1 cellular context compared by ENCODE assay signal in the genomic region with DNA sequence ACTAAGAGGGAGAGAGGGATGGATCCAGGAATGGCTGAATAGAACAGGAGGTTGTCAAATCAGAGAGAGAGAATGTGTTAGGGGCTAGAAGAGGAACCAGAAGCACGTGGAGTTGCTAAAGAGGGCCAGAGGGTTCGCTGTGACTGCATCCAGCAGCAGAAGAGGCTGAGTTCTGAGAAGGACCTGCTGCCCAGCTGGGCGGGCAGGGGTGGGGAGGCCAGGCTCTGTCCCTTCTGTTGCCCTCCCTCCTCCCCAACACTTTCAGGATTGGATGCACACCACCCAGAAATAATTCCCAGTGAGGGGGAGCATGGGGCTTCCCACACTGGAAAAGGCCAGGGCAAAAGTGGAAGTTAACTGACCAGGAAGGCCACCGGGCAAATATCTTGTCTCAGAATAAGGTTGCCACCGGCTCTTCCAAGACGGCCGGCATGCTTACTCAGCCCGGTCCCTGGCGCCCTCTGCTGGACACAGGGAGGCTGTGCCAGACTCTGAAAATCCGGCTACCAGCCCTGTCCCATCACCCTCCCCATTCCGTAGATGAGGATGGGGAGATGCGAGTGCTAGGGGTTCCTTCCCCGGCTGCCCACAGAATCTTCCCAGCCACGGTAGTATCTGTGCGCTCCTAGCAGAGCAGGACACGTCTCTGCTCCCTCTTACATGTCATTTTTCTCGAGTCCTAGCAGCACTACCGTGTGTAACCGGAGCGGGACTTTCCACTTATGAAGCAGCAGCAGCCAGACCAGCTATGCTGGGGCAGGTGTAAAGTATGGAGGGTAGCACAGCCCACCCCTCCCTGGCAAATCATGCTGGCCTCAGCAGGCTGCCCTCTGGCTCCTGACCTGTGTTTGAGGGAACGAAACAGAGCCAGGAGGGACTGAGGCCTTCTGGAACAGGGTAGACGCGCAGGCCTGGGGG.
A peak's percentile ranks its signal among the peaks of the same experiment; 100 is the strongest.
TF ChIP-seq lines count a peak whose summit lies in the region.

No MANE protein-coding gene starts in this region.

TF ChIP-seq in K562, 482 proteins besides CTCF, POLR2A, EP300 and RAD21 (continued from another document and continues in another):
- TF ChIP-seq, protein P1, sequence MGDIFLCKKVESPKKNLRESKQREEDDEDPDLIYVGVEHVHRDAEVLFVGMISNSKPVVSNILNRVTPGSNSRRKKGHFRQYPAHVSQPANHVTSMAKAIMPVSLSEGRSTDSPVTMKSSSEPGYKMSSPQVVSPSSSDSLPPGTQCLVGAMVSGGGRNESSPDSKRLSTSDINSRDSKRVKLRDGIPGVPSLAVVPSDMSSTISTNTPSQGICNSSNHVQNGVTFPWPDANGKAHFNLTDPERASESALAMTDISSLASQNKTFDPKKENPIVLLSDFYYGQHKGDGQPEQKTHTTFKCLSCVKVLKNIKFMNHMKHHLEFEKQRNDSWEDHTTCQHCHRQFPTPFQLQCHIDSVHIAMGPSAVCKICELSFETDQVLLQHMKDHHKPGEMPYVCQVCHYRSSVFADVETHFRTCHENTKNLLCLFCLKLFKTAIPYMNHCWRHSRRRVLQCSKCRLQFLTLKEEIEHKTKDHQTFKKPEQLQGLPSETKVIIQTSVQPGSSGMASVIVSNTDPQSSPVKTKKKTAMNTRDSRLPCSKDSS (IDR thresholded peaks at IDR 0.05; ENCODE audit: low read depth, partially characterized antibody) = no peak
- TF ChIP-seq, protein P2, sequence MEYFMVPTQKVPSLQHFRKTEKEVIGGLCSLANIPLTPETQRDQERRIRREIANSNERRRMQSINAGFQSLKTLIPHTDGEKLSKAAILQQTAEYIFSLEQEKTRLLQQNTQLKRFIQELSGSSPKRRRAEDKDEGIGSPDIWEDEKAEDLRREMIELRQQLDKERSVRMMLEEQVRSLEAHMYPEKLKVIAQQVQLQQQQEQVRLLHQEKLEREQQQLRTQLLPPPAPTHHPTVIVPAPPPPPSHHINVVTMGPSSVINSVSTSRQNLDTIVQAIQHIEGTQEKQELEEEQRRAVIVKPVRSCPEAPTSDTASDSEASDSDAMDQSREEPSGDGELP (CRISPR knock-in tag; IDR thresholded peaks at IDR 0.05; ENCODE audit: borderline replicate concordance) = peak; percentile 22; the same call in 1 of the 2 replicates
- TF ChIP-seq, protein P3, sequence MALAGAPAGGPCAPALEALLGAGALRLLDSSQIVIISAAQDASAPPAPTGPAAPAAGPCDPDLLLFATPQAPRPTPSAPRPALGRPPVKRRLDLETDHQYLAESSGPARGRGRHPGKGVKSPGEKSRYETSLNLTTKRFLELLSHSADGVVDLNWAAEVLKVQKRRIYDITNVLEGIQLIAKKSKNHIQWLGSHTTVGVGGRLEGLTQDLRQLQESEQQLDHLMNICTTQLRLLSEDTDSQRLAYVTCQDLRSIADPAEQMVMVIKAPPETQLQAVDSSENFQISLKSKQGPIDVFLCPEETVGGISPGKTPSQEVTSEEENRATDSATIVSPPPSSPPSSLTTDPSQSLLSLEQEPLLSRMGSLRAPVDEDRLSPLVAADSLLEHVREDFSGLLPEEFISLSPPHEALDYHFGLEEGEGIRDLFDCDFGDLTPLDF (CRISPR knock-in tag; IDR thresholded peaks at IDR 0.05) = no peak
- TF ChIP-seq DDX20 (tag; IDR thresholded peaks at IDR 0.05; ENCODE audit: low read depth) (no peak), ZNF253 (CRISPR knock-in tag; conservative IDR thresholded peaks at IDR 0.05) (no peak), MCM7 (IDR thresholded peaks at IDR 0.05) (no peak), PHF20 (IDR thresholded peaks at IDR 0.05; ENCODE audit: partially characterized antibody) (no peak), MAFK (IDR thresholded peaks at IDR 0.05; ENCODE audit: low read length) (0 out of 2 replicates have a peak, but pooled peaks have one; percentile 26), FUS (optimal IDR thresholded peaks at IDR 0.05; ENCODE audit: low read depth, low read length) (no peak), ZNF324 (CRISPR knock-in tag; IDR thresholded peaks at IDR 0.05) (no peak), PTTG1 (tag; IDR thresholded peaks at IDR 0.05; ENCODE audit: low read depth) (no peak), CC2D1A (IDR thresholded peaks at IDR 0.05) (peak; percentile 74), SNRNP70 (optimal IDR thresholded peaks at IDR 0.05; ENCODE audit: low read depth, low read length) (no peak), TSC22D4 (tag; IDR thresholded peaks at IDR 0.05) (no peak), NEUROD1 (IDR thresholded peaks at IDR 0.05; ENCODE audit: borderline replicate concordance, low read depth, low read length, partially characterized antibody) (no peak), XRCC4 (IDR thresholded peaks at IDR 0.05; ENCODE audit: extremely low read depth, insufficient read depth, insufficient read length) (no peak), SMAD2 (IDR thresholded peaks at IDR 0.05; ENCODE audit: low read depth, low read length) (no peak), HDGF (IDR thresholded peaks at IDR 0.05) (no peak), EHMT2 (IDR thresholded peaks at IDR 0.05) (no peak), RBM39 (optimal IDR thresholded peaks at IDR 0.05; ENCODE audit: low read depth, low read length) (no peak), HDAC8 (tag; IDR thresholded peaks at IDR 0.05) (0 out of 2 replicates have a peak, but pooled peaks have one; percentile 19), NCOA6 (IDR thresholded peaks at IDR 0.05) (no peak), POLR2H (tag; IDR thresholded peaks at IDR 0.05; ENCODE audit: low read depth) (no peak), HSF4 (CRISPR knock-in tag; IDR thresholded peaks at IDR 0.05; ENCODE audit: borderline replicate concordance) (no peak), MED1 (CRISPR knock-in tag; IDR thresholded peaks at IDR 0.05; ENCODE audit: borderline replicate concordance) (no peak), ZNF75A (CRISPR knock-in tag; IDR thresholded peaks at IDR 0.05) (no peak)
- TF ChIP-seq, protein P4, sequence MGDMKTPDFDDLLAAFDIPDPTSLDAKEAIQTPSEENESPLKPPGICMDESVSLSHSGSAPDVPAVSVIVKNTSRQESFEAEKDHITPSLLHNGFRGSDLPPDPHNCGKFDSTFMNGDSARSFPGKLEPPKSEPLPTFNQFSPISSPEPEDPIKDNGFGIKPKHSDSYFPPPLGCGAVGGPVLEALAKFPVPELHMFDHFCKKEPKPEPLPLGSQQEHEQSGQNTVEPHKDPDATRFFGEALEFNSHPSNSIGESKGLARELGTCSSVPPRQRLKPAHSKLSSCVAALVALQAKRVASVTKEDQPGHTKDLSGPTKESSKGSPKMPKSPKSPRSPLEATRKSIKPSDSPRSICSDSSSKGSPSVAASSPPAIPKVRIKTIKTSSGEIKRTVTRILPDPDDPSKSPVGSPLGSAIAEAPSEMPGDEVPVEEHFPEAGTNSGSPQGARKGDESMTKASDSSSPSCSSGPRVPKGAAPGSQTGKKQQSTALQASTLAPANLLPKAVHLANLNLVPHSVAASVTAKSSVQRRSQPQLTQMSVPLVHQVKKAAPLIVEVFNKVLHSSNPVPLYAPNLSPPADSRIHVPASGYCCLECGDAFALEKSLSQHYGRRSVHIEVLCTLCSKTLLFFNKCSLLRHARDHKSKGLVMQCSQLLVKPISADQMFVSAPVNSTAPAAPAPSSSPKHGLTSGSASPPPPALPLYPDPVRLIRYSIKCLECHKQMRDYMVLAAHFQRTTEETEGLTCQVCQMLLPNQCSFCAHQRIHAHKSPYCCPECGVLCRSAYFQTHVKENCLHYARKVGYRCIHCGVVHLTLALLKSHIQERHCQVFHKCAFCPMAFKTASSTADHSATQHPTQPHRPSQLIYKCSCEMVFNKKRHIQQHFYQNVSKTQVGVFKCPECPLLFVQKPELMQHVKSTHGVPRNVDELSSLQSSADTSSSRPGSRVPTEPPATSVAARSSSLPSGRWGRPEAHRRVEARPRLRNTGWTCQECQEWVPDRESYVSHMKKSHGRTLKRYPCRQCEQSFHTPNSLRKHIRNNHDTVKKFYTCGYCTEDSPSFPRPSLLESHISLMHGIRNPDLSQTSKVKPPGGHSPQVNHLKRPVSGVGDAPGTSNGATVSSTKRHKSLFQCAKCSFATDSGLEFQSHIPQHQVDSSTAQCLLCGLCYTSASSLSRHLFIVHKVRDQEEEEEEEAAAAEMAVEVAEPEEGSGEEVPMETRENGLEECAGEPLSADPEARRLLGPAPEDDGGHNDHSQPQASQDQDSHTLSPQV (IDR thresholded peaks at IDR 0.05) = no peak
- TF ChIP-seq, protein P5, sequence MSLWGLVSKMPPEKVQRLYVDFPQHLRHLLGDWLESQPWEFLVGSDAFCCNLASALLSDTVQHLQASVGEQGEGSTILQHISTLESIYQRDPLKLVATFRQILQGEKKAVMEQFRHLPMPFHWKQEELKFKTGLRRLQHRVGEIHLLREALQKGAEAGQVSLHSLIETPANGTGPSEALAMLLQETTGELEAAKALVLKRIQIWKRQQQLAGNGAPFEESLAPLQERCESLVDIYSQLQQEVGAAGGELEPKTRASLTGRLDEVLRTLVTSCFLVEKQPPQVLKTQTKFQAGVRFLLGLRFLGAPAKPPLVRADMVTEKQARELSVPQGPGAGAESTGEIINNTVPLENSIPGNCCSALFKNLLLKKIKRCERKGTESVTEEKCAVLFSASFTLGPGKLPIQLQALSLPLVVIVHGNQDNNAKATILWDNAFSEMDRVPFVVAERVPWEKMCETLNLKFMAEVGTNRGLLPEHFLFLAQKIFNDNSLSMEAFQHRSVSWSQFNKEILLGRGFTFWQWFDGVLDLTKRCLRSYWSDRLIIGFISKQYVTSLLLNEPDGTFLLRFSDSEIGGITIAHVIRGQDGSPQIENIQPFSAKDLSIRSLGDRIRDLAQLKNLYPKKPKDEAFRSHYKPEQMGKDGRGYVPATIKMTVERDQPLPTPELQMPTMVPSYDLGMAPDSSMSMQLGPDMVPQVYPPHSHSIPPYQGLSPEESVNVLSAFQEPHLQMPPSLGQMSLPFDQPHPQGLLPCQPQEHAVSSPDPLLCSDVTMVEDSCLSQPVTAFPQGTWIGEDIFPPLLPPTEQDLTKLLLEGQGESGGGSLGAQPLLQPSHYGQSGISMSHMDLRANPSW (CRISPR knock-in tag; IDR thresholded peaks at IDR 0.05) = no peak
- TF ChIP-seq, protein P6, sequence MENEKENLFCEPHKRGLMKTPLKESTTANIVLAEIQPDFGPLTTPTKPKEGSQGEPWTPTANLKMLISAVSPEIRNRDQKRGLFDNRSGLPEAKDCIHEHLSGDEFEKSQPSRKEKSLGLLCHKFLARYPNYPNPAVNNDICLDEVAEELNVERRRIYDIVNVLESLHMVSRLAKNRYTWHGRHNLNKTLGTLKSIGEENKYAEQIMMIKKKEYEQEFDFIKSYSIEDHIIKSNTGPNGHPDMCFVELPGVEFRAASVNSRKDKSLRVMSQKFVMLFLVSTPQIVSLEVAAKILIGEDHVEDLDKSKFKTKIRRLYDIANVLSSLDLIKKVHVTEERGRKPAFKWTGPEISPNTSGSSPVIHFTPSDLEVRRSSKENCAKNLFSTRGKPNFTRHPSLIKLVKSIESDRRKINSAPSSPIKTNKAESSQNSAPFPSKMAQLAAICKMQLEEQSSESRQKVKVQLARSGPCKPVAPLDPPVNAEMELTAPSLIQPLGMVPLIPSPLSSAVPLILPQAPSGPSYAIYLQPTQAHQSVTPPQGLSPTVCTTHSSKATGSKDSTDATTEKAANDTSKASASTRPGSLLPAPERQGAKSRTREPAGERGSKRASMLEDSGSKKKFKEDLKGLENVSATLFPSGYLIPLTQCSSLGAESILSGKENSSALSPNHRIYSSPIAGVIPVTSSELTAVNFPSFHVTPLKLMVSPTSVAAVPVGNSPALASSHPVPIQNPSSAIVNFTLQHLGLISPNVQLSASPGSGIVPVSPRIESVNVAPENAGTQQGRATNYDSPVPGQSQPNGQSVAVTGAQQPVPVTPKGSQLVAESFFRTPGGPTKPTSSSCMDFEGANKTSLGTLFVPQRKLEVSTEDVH (IDR thresholded peaks at IDR 0.05; ENCODE audit: low read depth, partially characterized antibody) = no peak
- TF ChIP-seq, protein P7, sequence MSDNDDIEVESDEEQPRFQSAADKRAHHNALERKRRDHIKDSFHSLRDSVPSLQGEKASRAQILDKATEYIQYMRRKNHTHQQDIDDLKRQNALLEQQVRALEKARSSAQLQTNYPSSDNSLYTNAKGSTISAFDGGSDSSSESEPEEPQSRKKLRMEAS (CRISPR knock-in tag; IDR thresholded peaks at IDR 0.05) = no peak
- TF ChIP-seq, protein P8, sequence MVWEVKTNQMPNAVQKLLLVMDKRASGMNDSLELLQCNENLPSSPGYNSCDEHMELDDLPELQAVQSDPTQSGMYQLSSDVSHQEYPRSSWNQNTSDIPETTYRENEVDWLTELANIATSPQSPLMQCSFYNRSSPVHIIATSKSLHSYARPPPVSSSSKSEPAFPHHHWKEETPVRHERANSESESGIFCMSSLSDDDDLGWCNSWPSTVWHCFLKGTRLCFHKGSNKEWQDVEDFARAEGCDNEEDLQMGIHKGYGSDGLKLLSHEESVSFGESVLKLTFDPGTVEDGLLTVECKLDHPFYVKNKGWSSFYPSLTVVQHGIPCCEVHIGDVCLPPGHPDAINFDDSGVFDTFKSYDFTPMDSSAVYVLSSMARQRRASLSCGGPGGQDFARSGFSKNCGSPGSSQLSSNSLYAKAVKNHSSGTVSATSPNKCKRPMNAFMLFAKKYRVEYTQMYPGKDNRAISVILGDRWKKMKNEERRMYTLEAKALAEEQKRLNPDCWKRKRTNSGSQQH (CRISPR knock-in tag; IDR thresholded peaks at IDR 0.05) = no peak
- TF ChIP-seq, protein P9, sequence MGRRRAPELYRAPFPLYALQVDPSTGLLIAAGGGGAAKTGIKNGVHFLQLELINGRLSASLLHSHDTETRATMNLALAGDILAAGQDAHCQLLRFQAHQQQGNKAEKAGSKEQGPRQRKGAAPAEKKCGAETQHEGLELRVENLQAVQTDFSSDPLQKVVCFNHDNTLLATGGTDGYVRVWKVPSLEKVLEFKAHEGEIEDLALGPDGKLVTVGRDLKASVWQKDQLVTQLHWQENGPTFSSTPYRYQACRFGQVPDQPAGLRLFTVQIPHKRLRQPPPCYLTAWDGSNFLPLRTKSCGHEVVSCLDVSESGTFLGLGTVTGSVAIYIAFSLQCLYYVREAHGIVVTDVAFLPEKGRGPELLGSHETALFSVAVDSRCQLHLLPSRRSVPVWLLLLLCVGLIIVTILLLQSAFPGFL (CRISPR knock-in tag; IDR thresholded peaks at IDR 0.05) = no peak
- TF ChIP-seq, protein P10, sequence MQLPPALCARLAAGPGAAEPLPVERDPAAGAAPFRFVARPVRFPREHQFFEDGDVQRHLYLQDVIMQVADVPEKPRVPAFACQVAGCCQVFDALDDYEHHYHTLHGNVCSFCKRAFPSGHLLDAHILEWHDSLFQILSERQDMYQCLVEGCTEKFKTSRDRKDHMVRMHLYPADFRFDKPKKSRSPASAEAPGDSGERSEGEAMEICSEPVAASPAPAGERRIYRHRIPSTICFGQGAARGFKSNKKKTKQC (CRISPR knock-in tag; IDR thresholded peaks at IDR 0.05) = no peak
- TF ChIP-seq, protein P11, sequence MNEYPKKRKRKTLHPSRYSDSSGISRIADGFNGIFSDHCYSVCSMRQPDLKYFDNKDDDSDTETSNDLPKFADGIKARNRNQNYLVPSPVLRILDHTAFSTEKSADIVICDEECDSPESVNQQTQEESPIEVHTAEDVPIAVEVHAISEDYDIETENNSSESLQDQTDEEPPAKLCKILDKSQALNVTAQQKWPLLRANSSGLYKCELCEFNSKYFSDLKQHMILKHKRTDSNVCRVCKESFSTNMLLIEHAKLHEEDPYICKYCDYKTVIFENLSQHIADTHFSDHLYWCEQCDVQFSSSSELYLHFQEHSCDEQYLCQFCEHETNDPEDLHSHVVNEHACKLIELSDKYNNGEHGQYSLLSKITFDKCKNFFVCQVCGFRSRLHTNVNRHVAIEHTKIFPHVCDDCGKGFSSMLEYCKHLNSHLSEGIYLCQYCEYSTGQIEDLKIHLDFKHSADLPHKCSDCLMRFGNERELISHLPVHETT (CRISPR knock-in tag; conservative IDR thresholded peaks at IDR 0.05 in 1 of 2, IDR thresholded peaks at IDR 0.05 in 1 of 2) = no peak
- TF ChIP-seq, protein P12, sequence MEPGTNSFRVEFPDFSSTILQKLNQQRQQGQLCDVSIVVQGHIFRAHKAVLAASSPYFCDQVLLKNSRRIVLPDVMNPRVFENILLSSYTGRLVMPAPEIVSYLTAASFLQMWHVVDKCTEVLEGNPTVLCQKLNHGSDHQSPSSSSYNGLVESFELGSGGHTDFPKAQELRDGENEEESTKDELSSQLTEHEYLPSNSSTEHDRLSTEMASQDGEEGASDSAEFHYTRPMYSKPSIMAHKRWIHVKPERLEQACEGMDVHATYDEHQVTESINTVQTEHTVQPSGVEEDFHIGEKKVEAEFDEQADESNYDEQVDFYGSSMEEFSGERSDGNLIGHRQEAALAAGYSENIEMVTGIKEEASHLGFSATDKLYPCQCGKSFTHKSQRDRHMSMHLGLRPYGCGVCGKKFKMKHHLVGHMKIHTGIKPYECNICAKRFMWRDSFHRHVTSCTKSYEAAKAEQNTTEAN (CRISPR knock-in tag; IDR thresholded peaks at IDR 0.05) = no peak
